In genomic region chr1:244154528-244154881, GRCh38 we compare ENCODE assay signal across 11 cellular contexts.
"Had no signal": no experiment of that assay in that cellular context is flagged by ENCODE, and none has a peak within 500 bp of the region (broad histone marks: within the 10 kb centered on the region; RNA-seq: fewer than 3 reads in every experiment).

No MANE protein-coding gene starts in this region.

- DNase-seq: activated naive CD4-positive, alpha-beta T cell treated with anti-CD3 and anti-CD28 coated beads, Interleukin-2, amount 50 U/mL, for 16 hours; central memory CD4-positive, alpha-beta T cell; effector memory CD8-positive, alpha-beta T cell; left colon; naive thymus-derived CD8-positive, alpha-beta T cell; stimulated activated CD4-positive, alpha-beta T cell treated with anti-CD3 and anti-CD28 coated beads, Interleukin-15, amount 100 ng/mL, for 24 hours; stimulated activated CD4-positive, alpha-beta T cell treated with anti-CD3 and anti-CD28 coated beads, Interleukin-4, amount 100 ng/mL, for 24 hours had no signal

- H3K27ac Mint-ChIP-seq: effector memory CD8-positive, alpha-beta T cell; immature natural killer cell; stimulated activated naive CD8-positive, alpha-beta T cell treated with anti-CD3 and anti-CD28 coated beads, Interleukin-15, Interleukin-2, amounts not matched to agents 100 ng/mL and 50 ng/mL, for 24 hours had no signal

- H3K9me3 ChIP-seq: adrenal gland, thoracic aorta had no signal

- H3K4me3 ChIP-seq: adrenal gland, thoracic aorta had no signal

- H3K27ac ChIP-seq: adrenal gland, thoracic aorta had no signal

- H3K4me1 Mint-ChIP-seq: naive thymus-derived CD8-positive, alpha-beta T cell had no signal

- ATAC-seq: effector memory CD8-positive, alpha-beta T cell; naive thymus-derived CD8-positive, alpha-beta T cell had no signal

- H3K36me3 Mint-ChIP-seq: immature natural killer cell; naive thymus-derived CD8-positive, alpha-beta T cell had no signal

- H3K4me1 ChIP-seq: adrenal gland had no signal

- H3K27me3 Mint-ChIP-seq: naive thymus-derived CD8-positive, alpha-beta T cell; stimulated activated naive CD8-positive, alpha-beta T cell treated with anti-CD3 and anti-CD28 coated beads, Interleukin-15, Interleukin-2, amounts not matched to agents 100 ng/mL and 50 ng/mL, for 24 hours had no signal

- H3K27me3 ChIP-seq: adrenal gland had no signal

- H3K9me3 Mint-ChIP-seq: effector memory CD8-positive, alpha-beta T cell; immature natural killer cell; naive thymus-derived CD8-positive, alpha-beta T cell; stimulated activated naive CD8-positive, alpha-beta T cell treated with anti-CD3 and anti-CD28 coated beads, Interleukin-15, Interleukin-2, amounts not matched to agents 100 ng/mL and 50 ng/mL, for 24 hours had no signal

- H3K36me3 ChIP-seq: adrenal gland, thoracic aorta had no signal

- H3K4me3 Mint-ChIP-seq: effector memory CD8-positive, alpha-beta T cell; immature natural killer cell; naive thymus-derived CD8-positive, alpha-beta T cell; stimulated activated naive CD8-positive, alpha-beta T cell treated with anti-CD3 and anti-CD28 coated beads, Interleukin-15, Interleukin-2, amounts not matched to agents 100 ng/mL and 50 ng/mL, for 24 hours had no signal
